In the genomic region with DNA sequence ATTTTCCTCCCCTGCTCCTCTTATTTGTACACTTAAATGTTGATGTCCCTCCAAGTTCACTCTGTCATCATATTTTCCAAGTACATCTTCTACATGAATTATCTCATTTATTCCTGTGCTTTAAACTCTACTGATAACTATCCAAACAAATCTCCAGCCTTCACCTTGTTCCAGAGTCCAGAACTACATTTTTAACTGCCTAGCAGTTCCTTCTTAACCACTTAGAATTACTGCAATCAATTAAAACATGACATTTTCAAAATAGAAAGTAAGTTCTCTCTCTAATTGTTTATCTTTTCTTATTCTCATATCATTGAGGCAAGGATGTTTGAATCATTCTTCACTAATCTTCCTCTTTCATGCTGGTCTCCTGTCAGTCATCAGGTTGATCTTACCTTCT, we compare ENCODE assay signal across 34 cellular contexts.
DNase-seq lines count a peak whose midpoint lies in the region; FAIRE-seq and TF ChIP-seq lines count a peak whose summit lies in the region.
"Had no signal": no experiment of that assay in that cellular context is flagged by ENCODE, and none has a peak within 500 bp of the region (broad histone marks: within the 10 kb centered on the region; RNA-seq: fewer than 3 reads in every experiment).

No MANE protein-coding gene starts in this region.

- no peak overlapping the region for H3K4me3 Mint-ChIP-seq in Caco-2 (ENCODE audit: unreplicated experiment)
- H3K4me3 Mint-ChIP-seq: B cell; CD14-positive monocyte; CD4-positive, alpha-beta memory T cell; CD4-positive, alpha-beta T cell; CD4-positive, CD25-positive, alpha-beta regulatory T cell; CD8-positive, alpha-beta memory T cell; CD8-positive, alpha-beta T cell had no signal

- no peaks in the 10 kb centered on the region for H3K79me1 ChIP-seq in mesenchymal stem cell (replicated peaks; ENCODE audit: low read length, poor library complexity, severe bottlenecking)

- H3K36me3 ChIP-seq in mesenchymal stem cell (ENCODE audit: control insufficient read depth in 1 of 2, insufficient read depth in 2 of 2, low read depth in 1 of 2, low read length in 2 of 2) (no peaks in the 10 kb centered on the region), Caco-2 (ENCODE audit: control insufficient read depth, insufficient read depth, low read length) (no peaks in the 10 kb centered on the region)
- H3K36me3 ChIP-seq: BE2C; BLaER1; BLaER1 treated with 17β-estradiol and CSF1 and Interleukin-3, amounts not matched to agents 10 nM and 100 nM had no signal

- no peak overlapping the region for H3K18ac ChIP-seq in mesenchymal stem cell (ENCODE audit: low read depth in 1 of 2, low read length in 2 of 2)

- POLR2A ChIA-PET in Caco-2 (lab: Charles Lee) = no interaction called here

- H2BK120ac ChIP-seq in mesenchymal stem cell (ENCODE audit: low read depth, low read length) = no peak overlapping the region

- H4K91ac ChIP-seq in mesenchymal stem cell (ENCODE audit: low read length) = no peak overlapping the region

- TF ChIP-seq CTCF in Caco-2 (IDR thresholded peaks at IDR 0.05; ENCODE audit: insufficient read depth in 1 of 2, low read depth in 1 of 2, low read length in 1 of 2, severe bottlenecking in 1 of 2, unreplicated experiment in 1 of 2) = no peak

- H3K4me1 ChIP-seq in mesenchymal stem cell (ENCODE audit: control insufficient read depth, insufficient read depth, low read depth, low read length) = no peaks in the 10 kb centered on the region
- no peaks in the 10 kb centered on the region for H3K4me1 ChIP-seq in Caco-2
- H3K4me1 ChIP-seq: A549; BLaER1; BLaER1 treated with 17β-estradiol and CSF1 and Interleukin-3, amounts not matched to agents 10 nM and 100 nM had no signal

- H2AFZ ChIP-seq in mesenchymal stem cell (ENCODE audit: low read depth, low read length) = no peak overlapping the region

- BruUV-seq in Caco-2 (replicated peaks; lab: Mats Ljungman, UMichigan) = no TSS peak

- H2BK5ac ChIP-seq in mesenchymal stem cell (ENCODE audit: low read depth, low read length, poor library complexity, severe bottlenecking) = no peak overlapping the region

- no peaks in the 10 kb centered on the region for H3K4me1 Mint-ChIP-seq in Caco-2 (ENCODE audit: low read depth, unreplicated experiment)
- H3K4me1 Mint-ChIP-seq: B cell; CD14-positive monocyte; CD4-positive, alpha-beta memory T cell; CD4-positive, CD25-positive, alpha-beta regulatory T cell; CD8-positive, alpha-beta memory T cell had no signal

- no peaks in the 10 kb centered on the region for H3K36me3 Mint-ChIP-seq in Caco-2 (ENCODE audit: insufficient read depth, unreplicated experiment)
- H3K36me3 Mint-ChIP-seq: CD14-positive monocyte; CD4-positive, alpha-beta memory T cell; CD4-positive, CD25-positive, alpha-beta regulatory T cell; CD8-positive, alpha-beta memory T cell; CD8-positive, alpha-beta T cell had no signal

- H3K4me3 ChIP-seq in mesenchymal stem cell (ENCODE audit: insufficient read depth in 1 of 2, low read depth in 1 of 2, low read length in 2 of 2) (no peak overlapping the region), Caco-2 (ENCODE audit: low read depth, low read length) (no peak overlapping the region)
- H3K4me3 ChIP-seq: A549; BLaER1; BLaER1 treated with 17β-estradiol and CSF1 and Interleukin-3, amounts not matched to agents 10 nM and 100 nM had no signal

- no peak overlapping the region for H3K4ac ChIP-seq in mesenchymal stem cell (ENCODE audit: low read depth in 1 of 2, low read length in 2 of 2)

- H4K8ac ChIP-seq in mesenchymal stem cell (ENCODE audit: low read length) = no peak overlapping the region

- DNase-seq in amniotic epithelial cell (ENCODE audit: low read depth) (peak; percentile 59), mesenchymal stem cell (peak; percentile 26), NCI-H345 treated with DMSO at 0.1 percent for 48 hours (lab: John Stamatoyannopoulos, UW; ENCODE audit: unreplicated experiment) (no peak), Caco-2 (no peak)
- DNase-seq in activated naive CD4-positive, alpha-beta T cell treated with Interleukin-2 at 50 U/mL for 16 hours = no peak
- DNase-seq: 8988T; ACHN; AML-193; BE2C; C1 segment of cervical spinal cord; Calu3; CD4-positive, alpha-beta memory T cell; CD4-positive, alpha-beta T cell; CD4-positive, CD25-positive, alpha-beta regulatory T cell; CD8-positive, alpha-beta memory T cell; CD8-positive, alpha-beta T cell; COR-L47; DMS 273 treated with DMSO at 0.1 percent for 48 hours; DMS153; DMS53; DMS79; DMS79 treated with DMSO at 0.1 percent for 48 hours; DND-41; EL had no signal

- no peak overlapping the region for H3K27ac Mint-ChIP-seq in Caco-2 (ENCODE audit: unreplicated experiment)
- H3K27ac Mint-ChIP-seq: B cell; CD14-positive monocyte; CD4-positive, alpha-beta memory T cell; CD4-positive, alpha-beta T cell; CD4-positive, CD25-positive, alpha-beta regulatory T cell; CD8-positive, alpha-beta memory T cell; CD8-positive, alpha-beta T cell had no signal

- peak; percentile 54 for FAIRE-seq in endometrium (lab: Jason Lieb, UNC)
- FAIRE-seq: A204.1, A549, D721Med had no signal

- H3K27me3 Mint-ChIP-seq in Caco-2 (ENCODE audit: insufficient read depth, unreplicated experiment) = peaks cover 3% of the 10 kb centered on the region
- H3K27me3 Mint-ChIP-seq: B cell; CD4-positive, alpha-beta T cell had no signal

- H3K27me3 ChIP-seq in mesenchymal stem cell (ENCODE audit: control insufficient read depth in 1 of 2, insufficient read depth in 1 of 2, low read length in 2 of 2) = no peaks in the 10 kb centered on the region
- H3K27me3 ChIP-seq in Caco-2 (replicated peaks; ENCODE audit: control insufficient read depth, insufficient read depth, low read length) = no peaks in the 10 kb centered on the region
- H3K27me3 ChIP-seq: BE2C; BLaER1; BLaER1 treated with 17β-estradiol and CSF1 and Interleukin-3, amounts not matched to agents 10 nM and 100 nM had no signal

- intact Hi-C loops in Caco-2 (cut with micrococcal nuclease; ENCODE audit: unreplicated experiment) = no loop called here

- H3K9me3 Mint-ChIP-seq in Caco-2 (ENCODE audit: unreplicated experiment) = no peaks in the 10 kb centered on the region
- H3K9me3 Mint-ChIP-seq: CD4-positive, alpha-beta memory T cell; CD4-positive, alpha-beta T cell; CD8-positive, alpha-beta T cell had no signal

- H3K27ac ChIP-seq in mesenchymal stem cell (ENCODE audit: low read length, poor library complexity, severe bottlenecking) = no peak overlapping the region
- H3K27ac ChIP-seq: 22Rv1; A549; BLaER1; BLaER1 treated with 17β-estradiol and CSF1 and Interleukin-3, amounts not matched to agents 10 nM and 100 nM; C4-2B had no signal

- H3K23ac ChIP-seq in mesenchymal stem cell (ENCODE audit: low read length in 2 of 2) = no peak overlapping the region

- H3K9me3 ChIP-seq in mesenchymal stem cell (ENCODE audit: control insufficient read depth, low read length) (no peaks in the 10 kb centered on the region), Caco-2 (no peaks in the 10 kb centered on the region)
- H3K9me3 ChIP-seq: A549; BE2C; BLaER1; BLaER1 treated with 17β-estradiol and CSF1 and Interleukin-3, amounts not matched to agents 10 nM and 100 nM had no signal

- no peak overlapping the region for H3K9ac ChIP-seq in mesenchymal stem cell (ENCODE audit: low read length)
- H3K9ac ChIP-seq: BLaER1; BLaER1 treated with 17β-estradiol and CSF1 and Interleukin-3, amounts not matched to agents 10 nM and 100 nM had no signal

- CTCF ChIA-PET in Caco-2 (lab: Charles Lee) = no interaction called here

- H2AK5ac ChIP-seq in mesenchymal stem cell (ENCODE audit: low read length, severe bottlenecking) = no peak overlapping the region

- H2BK15ac ChIP-seq in mesenchymal stem cell (ENCODE audit: low read depth, poor library complexity, severe bottlenecking) = no peak overlapping the region

- H2BK12ac ChIP-seq in mesenchymal stem cell (ENCODE audit: low read length in 2 of 2) = no peak overlapping the region

- no peak overlapping the region for H3K14ac ChIP-seq in mesenchymal stem cell (ENCODE audit: low read length in 2 of 2)

- H3K4me2 ChIP-seq in mesenchymal stem cell (ENCODE audit: low read length, poor library complexity, severe bottlenecking) = no peak overlapping the region
- H3K4me2 ChIP-seq: A549; BLaER1; BLaER1 treated with 17β-estradiol and CSF1 and Interleukin-3, amounts not matched to agents 10 nM and 100 nM had no signal

Comparison
In these comparisons a context has a peak if more than half of its experiments do, and no peak if none do; other contexts are left out.
1. DNase-seq: peak in amniotic epithelial cell (single experiment) and mesenchymal stem cell (single experiment); none in NCI-H345 treated with DMSO at 0.1 percent for 48 hours (single experiment), activated naive CD4-positive, alpha-beta T cell treated with Interleukin-2 at 50 U/mL for 16 hours (single experiment) and Caco-2 (0 of 2).